In the genomic region with DNA sequence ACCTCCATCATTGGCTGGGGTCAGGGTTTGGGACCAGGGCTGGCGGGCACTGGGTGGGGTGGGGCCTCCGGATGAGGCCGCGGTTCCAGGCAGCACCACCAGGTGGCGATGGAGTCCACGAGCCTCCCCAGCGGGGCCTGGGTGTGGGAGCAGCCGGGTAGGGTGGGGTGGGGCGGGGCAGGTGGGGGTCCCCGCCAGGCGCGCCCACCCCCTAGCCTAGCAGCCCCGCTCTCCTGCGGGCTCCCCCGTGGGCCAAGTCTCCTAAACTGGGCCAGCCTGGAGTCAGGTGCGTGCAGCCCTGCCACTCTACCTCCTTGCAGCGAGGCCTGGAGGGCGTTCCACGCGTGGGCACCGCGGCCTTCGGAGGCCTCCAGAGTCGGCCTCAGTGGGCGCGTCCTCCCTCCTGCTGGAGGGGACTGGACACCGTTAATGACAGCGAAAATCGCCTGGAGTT, we compare ENCODE assay signal across 8 cellular contexts.
DNase-seq lines count a peak whose midpoint lies in the region; ATAC-seq, FAIRE-seq and TF ChIP-seq lines count a peak whose summit lies in the region.

No MANE protein-coding gene starts in this region.

- no peaks in the 10 kb centered on the region for H3K9me3 Mint-ChIP-seq in neural crest cell

- peak; percentile 79 for TF ChIP-seq CTCF in neural crest cell (conservative IDR thresholded peaks at IDR 0.05)

- ATAC-seq in esophagus mucosa (peak; percentile 72), HG02610 (IDR thresholded peaks at IDR 0.05; ENCODE audit: unreplicated experiment) (no peak)

- H3K4me1 Mint-ChIP-seq in neural crest cell: peaks cover 11% of the 10 kb centered on the region

- H3K27ac Mint-ChIP-seq in neural crest cell (ENCODE audit: unreplicated experiment): no peak overlapping the region

- no peak overlapping the region for H3K4me3 Mint-ChIP-seq in neural crest cell

- no peak for TF ChIP-seq POLR2A in GM12892 (IDR thresholded peaks at IDR 0.05; ENCODE audit: low read depth, low read length)

- H3K27ac ChIP-seq in substantia nigra (ENCODE audit: low read depth, low read length, poor library complexity, severe bottlenecking): no peak overlapping the region

- peaks cover 2% of the 10 kb centered on the region for H3K27me3 Mint-ChIP-seq in neural crest cell (ENCODE audit: low read depth)

- no peaks in the 10 kb centered on the region for H3K36me3 Mint-ChIP-seq in neural crest cell (ENCODE audit: low read depth)

- peak; percentile 94 for DNase-seq in GM12892 (ENCODE audit: insufficient read length)
- DNase-seq in NAMALWA (ENCODE audit: low spot score): peak; percentile 43
- peak; percentile 51 for DNase-seq in activated T-cell treated with anti-CD3 and anti-CD28 coated beads for 24 hours (ENCODE audit: low read depth)
- DNase-seq in neural crest cell (ENCODE audit: low read depth, low spot score): peak; percentile 74
- DNase-seq in substantia nigra (lab: John Stamatoyannopoulos, UW): peak in 41 of 49 donors; percentile 9 to 75 (median 50)
- DNase-seq in RKO (ENCODE audit: low spot score): no peak

- no peak for FAIRE-seq in GM12892 (lab: Jason Lieb, UNC)
